In genomic region chr19:4768934-4769777, GRCh38 we compare ENCODE assay signal across 8 cellular contexts. TPM values are rescaled to one million over a fixed set of nuclear protein-coding genes. Genes with fewer than 3 reads are reported as not detected.
DNase-seq lines count a peak whose midpoint lies in the region; ATAC-seq and TF ChIP-seq lines count a peak whose summit lies in the region.

No MANE protein-coding gene starts in this region.

- H3K9me3 Mint-ChIP-seq in endodermal cell, result no peaks in the 10 kb centered on the region

- WGBS in endodermal cell (ENCODE audit: insufficient coverage in 1 of 2, insufficient read length in 1 of 2), 2 experiments, result 9 to 14% methylated on average over 20 to 36 of the region's 37 CpGs
- WGBS in mesenchymal stem cell, result 16% methylated on average over 33 of the region's 37 CpGs

- no peak overlapping the region for H3K18ac ChIP-seq in mesenchymal stem cell (ENCODE audit: low read depth in 1 of 2, low read length in 2 of 2)

- no peak overlapping the region for H2BK15ac ChIP-seq in mesenchymal stem cell (ENCODE audit: low read depth, poor library complexity, severe bottlenecking)

- H3K27ac Mint-ChIP-seq in endodermal cell, result no peak overlapping the region

- no peak overlapping the region for H3K14ac ChIP-seq in mesenchymal stem cell (ENCODE audit: low read length in 2 of 2)

- H3K9ac ChIP-seq in endodermal cell (ENCODE audit: extremely low read depth, low read length, poor library complexity, severe bottlenecking) (no peak overlapping the region), mesenchymal stem cell (ENCODE audit: low read length) (no peak overlapping the region)

- no peaks in the 10 kb centered on the region for H3K79me1 ChIP-seq in mesenchymal stem cell (replicated peaks; ENCODE audit: low read length, poor library complexity, severe bottlenecking)

- H3K27me3 ChIP-seq in endodermal cell (ENCODE audit: control insufficient read depth, insufficient read depth, low read length, poor library complexity, severe bottlenecking) (peaks cover 32% of the 10 kb centered on the region), mesenchymal stem cell (ENCODE audit: control insufficient read depth in 1 of 2, insufficient read depth in 1 of 2, low read length in 2 of 2) (peaks cover 22 to 27% of the 10 kb centered on the region in 2 experiments)

- H3K4me3 ChIP-seq in AG09309 (ENCODE audit: control insufficient read depth, low read depth, low read length) (no peak overlapping the region), endodermal cell (ENCODE audit: low read length) (no peak overlapping the region), mesenchymal stem cell (ENCODE audit: insufficient read depth in 1 of 2, low read depth in 1 of 2, low read length in 2 of 2) (no peak overlapping the region)

- no peak overlapping the region for H3K27ac ChIP-seq in endodermal cell (ENCODE audit: low read depth, low read length)
- H3K27ac ChIP-seq in mesenchymal stem cell (ENCODE audit: low read length, poor library complexity, severe bottlenecking), result no peak overlapping the region

- H2BK120ac ChIP-seq in mesenchymal stem cell (ENCODE audit: low read depth, low read length), result no peak overlapping the region

- no peak overlapping the region for H2AK5ac ChIP-seq in mesenchymal stem cell (ENCODE audit: low read length, severe bottlenecking)

- H3K36me3 Mint-ChIP-seq in endodermal cell (ENCODE audit: low read depth), result no peaks in the 10 kb centered on the region

- DNase-seq in AG09309 (ENCODE audit: low read depth) (peak; percentile 41), HK-2 (ENCODE audit: unreplicated experiment) (peak; percentile 88), NCI-H526 treated with DMSO at 0.1 percent for 48 hours (lab: John Stamatoyannopoulos, UW) (peak; percentile 25), endodermal cell (peak; percentile 98), mesenchymal stem cell (peak; percentile 84)
- DNase-seq in activated CD8-positive, alpha-beta memory T cell treated with anti-CD3 and anti-CD28 coated beads for 48 hours (ENCODE audit: low read depth in 2 of 3, low spot score in 2 of 3), result peak; percentile 48 to 77 (median 76)
- peak; percentile 52 for DNase-seq in stimulated activated CD8-positive, alpha-beta memory T cell treated with anti-CD3 and anti-CD28 coated beads, Interleukin-15, amount 100 ng/mL, for 24 hours (ENCODE audit: low read depth)

- ATAC-seq in GM21423 (IDR thresholded peaks at IDR 0.05; ENCODE audit: unreplicated experiment), result no peak

- H3K36me3 ChIP-seq in endodermal cell (ENCODE audit: control insufficient read depth, insufficient read depth, low read length) (no peaks in the 10 kb centered on the region), mesenchymal stem cell (ENCODE audit: control insufficient read depth in 1 of 2, insufficient read depth in 2 of 2, low read depth in 1 of 2, low read length in 2 of 2) (no peaks in the 10 kb centered on the region)

- no peak overlapping the region for H3K4ac ChIP-seq in mesenchymal stem cell (ENCODE audit: low read depth in 1 of 2, low read length in 2 of 2)

- H3K4me2 ChIP-seq in mesenchymal stem cell (ENCODE audit: low read length, poor library complexity, severe bottlenecking), result no peak overlapping the region

- TF ChIP-seq CTCF in AG09309 (IDR thresholded peaks at IDR 0.05; ENCODE audit: control insufficient read depth, insufficient read depth, low read depth, low read length, missing control alignments) (no peak), endodermal cell (conservative IDR thresholded peaks at IDR 0.05) (no peak)

- no peak overlapping the region for H4K91ac ChIP-seq in mesenchymal stem cell (ENCODE audit: low read length)

- no peak overlapping the region for H3K23ac ChIP-seq in mesenchymal stem cell (ENCODE audit: low read length in 2 of 2)

- no peaks in the 10 kb centered on the region for H3K4me1 Mint-ChIP-seq in endodermal cell

- H3K9me3 ChIP-seq in endodermal cell (ENCODE audit: control insufficient read depth, low read length) (no peaks in the 10 kb centered on the region), mesenchymal stem cell (ENCODE audit: control insufficient read depth, low read length) (no peaks in the 10 kb centered on the region)

- H2BK5ac ChIP-seq in mesenchymal stem cell (ENCODE audit: low read depth, low read length, poor library complexity, severe bottlenecking), result no peak overlapping the region

- no peak overlapping the region for H4K8ac ChIP-seq in mesenchymal stem cell (ENCODE audit: low read length)

- no peak overlapping the region for H2BK12ac ChIP-seq in mesenchymal stem cell (ENCODE audit: low read length in 2 of 2)

- peaks cover 31% of the 10 kb centered on the region for H3K27me3 Mint-ChIP-seq in endodermal cell (ENCODE audit: insufficient read depth)

- no peak overlapping the region for H3K4me3 Mint-ChIP-seq in endodermal cell

- H3K4me1 ChIP-seq in endodermal cell (ENCODE audit: control insufficient read depth, insufficient read depth, low read length), result no peaks in the 10 kb centered on the region
- no peaks in the 10 kb centered on the region for H3K4me1 ChIP-seq in mesenchymal stem cell (ENCODE audit: control insufficient read depth, insufficient read depth, low read depth, low read length)

- no peak overlapping the region for H2AFZ ChIP-seq in mesenchymal stem cell (ENCODE audit: low read depth, low read length)

RNA-seq across cellular contexts. Expression of gene FEM1A, which starts 22.4 kb away (rescaled TPM):
- 10 to 100 TPM; 15.8 to 16.0 TPM for total RNA-seq in endodermal cell
- 7.3 TPM for polyA plus RNA-seq in endodermal cell (2013, experiment 1 of 2)
- polyA plus RNA-seq in endodermal cell (2013, experiment 2 of 2), result 7.7 TPM
- polyA plus RNA-seq in mesenchymal stem cell (2013, experiment 1 of 2), result 3.9 TPM
- polyA plus RNA-seq in mesenchymal stem cell (2013, experiment 2 of 2), result 4.1 TPM

RNA-seq across cellular contexts. Expression of gene DPP9, which starts 45.5 kb away (rescaled TPM):
- 10 to 100 TPM; 36.8 to 48.8 TPM for total RNA-seq in endodermal cell
- polyA plus RNA-seq in endodermal cell (2013, experiment 1 of 2), result 21.0 TPM
- polyA plus RNA-seq in endodermal cell (2013, experiment 2 of 2), result 17.8 TPM
- 41.4 TPM for polyA plus RNA-seq in mesenchymal stem cell (2013, experiment 1 of 2)
- 41.4 TPM for polyA plus RNA-seq in mesenchymal stem cell (2013, experiment 2 of 2)

Comparison
In these comparisons a context has a peak if more than half of its experiments do, and no peak if none do; other contexts are left out.
1. DNase-seq: peak in every context shown above with its lines; median percentile 98 in endodermal cell; 88 in HK-2; 84 in mesenchymal stem cell; 76 in activated CD8-positive, alpha-beta memory T cell treated with anti-CD3 and anti-CD28 coated beads for 48 hours; 52 in stimulated activated CD8-positive, alpha-beta memory T cell treated with anti-CD3 and anti-CD28 coated beads, Interleukin-15, amount 100 ng/mL, for 24 hours; 41 in AG09309; 25 in NCI-H526 treated with DMSO at 0.1 percent for 48 hours.